ENCODE assay signal across 8 cellular contexts in the genomic region with DNA sequence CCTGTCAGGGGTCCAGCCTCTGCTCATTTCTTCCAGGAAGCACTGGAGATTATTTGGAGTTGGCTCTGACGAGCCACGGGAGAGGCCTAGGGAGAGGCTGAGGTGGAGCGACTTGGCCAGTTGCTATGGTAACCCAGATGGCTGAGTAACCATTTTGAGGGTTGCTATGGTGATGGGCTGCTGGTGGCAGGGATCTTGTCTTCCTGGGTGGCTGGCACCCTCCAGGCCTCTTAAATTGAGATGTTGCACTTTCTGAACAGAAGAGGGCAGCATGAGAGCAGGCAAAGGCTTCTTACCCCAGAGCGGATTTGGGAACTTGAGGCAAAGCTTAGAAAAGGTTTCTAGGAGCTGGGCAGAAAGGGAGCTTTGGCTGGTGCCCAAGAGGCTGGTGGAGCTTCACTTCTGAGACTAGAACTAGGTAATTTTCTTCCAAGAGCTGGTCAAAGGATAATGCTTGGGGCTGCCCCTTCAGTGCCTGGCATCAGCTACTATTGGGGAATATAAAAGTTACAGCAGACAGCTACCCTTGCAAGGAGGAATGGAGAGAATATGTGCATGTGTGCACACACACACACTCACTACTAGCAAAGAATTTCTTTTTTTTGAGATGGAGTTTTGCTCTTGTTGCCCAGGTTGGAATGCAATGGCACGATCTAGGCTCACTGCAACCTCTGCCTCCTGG.
DNase-seq lines count a peak whose midpoint lies in the region; ATAC-seq and TF ChIP-seq lines count a peak whose summit lies in the region.

No MANE protein-coding gene starts in this region.

- DNase-seq in EL (peak; percentile 96), MM.1S (peak; percentile 51), RWPE2 (ENCODE audit: low spot score) (no peak), fibroblast of villous mesenchyme (ENCODE audit: low read depth) (peak; percentile 91), neuronal stem cell (ENCODE audit: low spot score) (peak; percentile 95), type B pancreatic cell (ENCODE audit: extremely low spot score, unreplicated experiment) (no peak)
- peak; percentile 45 for DNase-seq in activated effector memory CD4-positive, alpha-beta T cell treated with Interleukin-2 at 50 U/mL for 16 hours

- H3K4me1 ChIP-seq in MM.1S (ENCODE audit: low read length) (peaks cover 3% of the 10 kb centered on the region; the same call in 1 of the 2 replicates), RWPE2 (ENCODE audit: insufficient read depth, poor library complexity, severe bottlenecking) (peaks cover 15% of the 10 kb centered on the region), neuronal stem cell (ENCODE audit: control insufficient read depth in 2 of 2, insufficient read depth in 1 of 2, low read depth in 1 of 2, low read length in 2 of 2) (peaks cover 12 to 24% of the 10 kb centered on the region in 2 donors)

- H3K4ac ChIP-seq in neuronal stem cell (ENCODE audit: low read length), result no peak overlapping the region

- peak overlapping the region; percentile 74 for H3K27ac Mint-ChIP-seq in type B pancreatic cell

- no peaks in the 10 kb centered on the region for H3K79me2 ChIP-seq in MM.1S (ENCODE audit: low read length)

- H3K9me2 ChIP-seq in MM.1S (replicated peaks; ENCODE audit: insufficient read depth, low read length), result no peaks in the 10 kb centered on the region

- H3F3A ChIP-seq in MM.1S (ENCODE audit: insufficient read depth, low read length), result peaks cover 9% of the 10 kb centered on the region

- no peaks in the 10 kb centered on the region for H4K20me1 ChIP-seq in MM.1S (ENCODE audit: insufficient read depth, low read length)

- H2AFZ ChIP-seq in MM.1S (ENCODE audit: low read length) (no peak overlapping the region), neuronal stem cell (ENCODE audit: low read length) (peak overlapping the region; percentile 19)

- H4K8ac ChIP-seq in neuronal stem cell (ENCODE audit: low read depth, low read length), result no peak overlapping the region

- H3K9ac ChIP-seq in MM.1S (ENCODE audit: low read length) (no peak overlapping the region), neuronal stem cell (ENCODE audit: low read depth, low read length, poor library complexity) (no peak overlapping the region)

- H3K27ac ChIP-seq in MM.1S (ENCODE audit: low read length) (no peak overlapping the region), RWPE2 (ENCODE audit: poor library complexity, severe bottlenecking) (no peak overlapping the region), neuronal stem cell (replicated peaks; ENCODE audit: low read length) (peak overlapping the region; percentile 63)

- H3K36me3 Mint-ChIP-seq in type B pancreatic cell, result no peaks in the 10 kb centered on the region

- no CpG with 5 or more reads among the region's 5 CpGs for WGBS in neuronal stem cell (ENCODE audit: extremely low coverage in 2 of 2, insufficient read length in 2 of 2, insufficient replicate concordance in 1 of 2), 2 donors

- no peak overlapping the region for H3K23ac ChIP-seq in neuronal stem cell (ENCODE audit: low read depth, low read length, poor library complexity)

- no peaks in the 10 kb centered on the region for H3K79me1 ChIP-seq in neuronal stem cell (ENCODE audit: low read depth, low read length)

- no peak overlapping the region for H2BK120ac ChIP-seq in neuronal stem cell (ENCODE audit: low read depth, low read length)

- peak overlapping the region; percentile 25 for H3K18ac ChIP-seq in neuronal stem cell (ENCODE audit: low read length)

- H4K91ac ChIP-seq in neuronal stem cell (ENCODE audit: low read depth, low read length, poor library complexity), result no peak overlapping the region

- H3K27me3 Mint-ChIP-seq in type B pancreatic cell, result no peaks in the 10 kb centered on the region

- H3K4me1 Mint-ChIP-seq in type B pancreatic cell (ENCODE audit: unreplicated experiment), result peaks cover 27% of the 10 kb centered on the region

- H2BK12ac ChIP-seq in neuronal stem cell (ENCODE audit: low read length), result no peak overlapping the region

- no peaks in the 10 kb centered on the region for H3K9me3 ChIP-seq in MM.1S (replicated peaks; ENCODE audit: insufficient read depth, low read length)
- H3K9me3 ChIP-seq in RWPE2 (ENCODE audit: severe bottlenecking), result no peaks in the 10 kb centered on the region
- H3K9me3 ChIP-seq in neuronal stem cell (replicated peaks in 1 of 2; ENCODE audit: control insufficient read depth in 2 of 2, insufficient read depth in 1 of 2, low read depth in 1 of 2, low read length in 2 of 2), result no peaks in the 10 kb centered on the region

- no peak overlapping the region for H3K4me2 ChIP-seq in MM.1S (ENCODE audit: low read depth, low read length)
- no peak overlapping the region for H3K4me2 ChIP-seq in neuronal stem cell (ENCODE audit: insufficient read depth, low read length, poor library complexity, severe bottlenecking)

- H2AK5ac ChIP-seq in neuronal stem cell (ENCODE audit: low read depth, low read length), result no peak overlapping the region

- peak overlapping the region; percentile 56 for H3K4me3 Mint-ChIP-seq in type B pancreatic cell

- H3K4me3 ChIP-seq in MM.1S (ENCODE audit: low read length) (no peak overlapping the region), RWPE2 (ENCODE audit: severe bottlenecking) (no peak overlapping the region), fibroblast of villous mesenchyme (ENCODE audit: low read depth, low read length) (no peak overlapping the region), neuronal stem cell (ENCODE audit: low read length in 2 of 2) (no peak overlapping the region)

- H3K36me3 ChIP-seq in MM.1S (replicated peaks; ENCODE audit: insufficient read depth, low read length) (no peaks in the 10 kb centered on the region), RWPE2 (ENCODE audit: low read depth) (no peaks in the 10 kb centered on the region), neuronal stem cell (replicated peaks in 1 of 2; ENCODE audit: control insufficient read depth in 2 of 2, insufficient read depth in 2 of 2, low read length in 2 of 2) (no peaks in the 10 kb centered on the region)

- H2BK5ac ChIP-seq in neuronal stem cell (ENCODE audit: low read length), result no peak overlapping the region

- no peak overlapping the region for H2BK15ac ChIP-seq in neuronal stem cell (ENCODE audit: low read length)

- H3K27me3 ChIP-seq in MM.1S (replicated peaks; ENCODE audit: insufficient read depth, low read length) (no peaks in the 10 kb centered on the region), RWPE2 (ENCODE audit: insufficient read depth, poor library complexity, severe bottlenecking) (no peaks in the 10 kb centered on the region), neuronal stem cell (ENCODE audit: control insufficient read depth in 3 of 3, insufficient read depth in 3 of 3, low read depth in 1 of 3, low read length in 3 of 3) (no peaks in the 10 kb centered on the region)

- ATAC-seq in RWPE2 (ENCODE audit: low read depth) (peak; percentile 59), HG03460 (IDR thresholded peaks at IDR 0.05; ENCODE audit: unreplicated experiment) (no peak)

- no peak overlapping the region for H3K14ac ChIP-seq in neuronal stem cell (ENCODE audit: low read length)

- peak; percentile 68 for TF ChIP-seq CTCF in MM.1S (IDR thresholded peaks at IDR 0.05; ENCODE audit: low read length)
- TF ChIP-seq CTCF in RWPE2 (IDR thresholded peaks at IDR 0.05; ENCODE audit: poor library complexity, severe bottlenecking), result peak; percentile 90
- TF ChIP-seq CTCF in fibroblast of villous mesenchyme (IDR thresholded peaks at IDR 0.05; ENCODE audit: insufficient read depth, low read depth, low read length), result peak; percentile 77
- TF ChIP-seq CTCF in type B pancreatic cell (conservative IDR thresholded peaks at IDR 0.05), result peak; percentile 88

- H3K9me3 Mint-ChIP-seq in type B pancreatic cell, result no peaks in the 10 kb centered on the region

Comparison
In these comparisons a context has a peak if more than half of its experiments do, and no peak if none do; other contexts are left out.
1. DNase-seq: peak in EL (single experiment), MM.1S (single experiment), activated effector memory CD4-positive, alpha-beta T cell treated with Interleukin-2 at 50 U/mL for 16 hours (single experiment), fibroblast of villous mesenchyme (single experiment) and neuronal stem cell (single experiment); none in RWPE2 (single experiment) and type B pancreatic cell (single experiment).
2. Peak in every context shown above with its lines, with median percentiles within 50 percentile points of each other: CTCF ChIP-seq.